In the genomic region with DNA sequence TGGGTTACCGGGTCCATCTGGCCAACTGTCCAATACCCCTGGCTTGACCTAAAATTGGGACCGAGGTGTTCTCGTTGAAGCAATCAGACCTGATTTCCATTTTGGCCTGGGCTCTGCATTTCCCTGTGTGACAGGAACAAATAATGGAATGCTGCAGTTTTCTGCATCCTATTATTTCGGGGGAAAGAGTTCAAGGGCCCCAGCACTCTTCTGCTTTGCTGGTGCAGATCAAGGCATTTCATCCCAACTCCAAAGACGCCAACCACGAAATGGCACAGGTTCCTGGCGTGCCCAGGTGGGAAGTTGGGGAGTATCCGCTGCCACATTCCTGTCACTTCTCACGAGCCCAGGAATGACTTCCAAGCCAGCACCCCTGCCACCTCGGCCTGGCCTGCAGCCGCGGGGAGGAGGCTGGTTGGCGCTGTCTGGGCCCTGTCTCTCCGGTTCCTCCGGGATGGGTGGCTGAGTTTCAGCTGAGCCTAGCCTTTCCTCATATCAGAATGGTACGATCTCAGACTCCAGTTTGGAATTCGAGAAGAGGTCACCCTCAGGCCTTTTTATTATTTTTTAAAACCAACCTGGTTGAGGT, we compare ENCODE assay signal across 17 cellular contexts. TPM values are rescaled to one million over a fixed set of nuclear protein-coding genes. Genes with fewer than 3 reads are reported as not detected.
DNase-seq lines count a peak whose midpoint lies in the region; ATAC-seq, FAIRE-seq and TF ChIP-seq lines count a peak whose summit lies in the region.
"Had no signal": no experiment of that assay in that cellular context is flagged by ENCODE, and none has a peak within 500 bp of the region (broad histone marks: within the 10 kb centered on the region; RNA-seq: fewer than 3 reads in every experiment).

No MANE protein-coding gene starts in this region.

- no peak for FAIRE-seq in kidney (lab: Jason Lieb, UNC)

- no peaks in the 10 kb centered on the region for H3K9me3 Mint-ChIP-seq in GM23338
- H3K9me3 Mint-ChIP-seq: CD4-positive, alpha-beta T cell had no signal

- H3K9me2 ChIP-seq in GM23338 (ENCODE audit: insufficient read depth): no peaks in the 10 kb centered on the region

- no peaks in the 10 kb centered on the region; the same call in 1 of the 2 replicates for H4K20me1 ChIP-seq in GM23338 (replicated peaks; ENCODE audit: insufficient read depth)

- no peak overlapping the region for H3K4me3 ChIP-seq in GM23338
- H3K4me3 ChIP-seq in kidney (ENCODE audit: low read length in 2 of 2): no peak overlapping the region
- no peak overlapping the region for H3K4me3 ChIP-seq in spleen

- peaks cover 9% of the 10 kb centered on the region for H3K27me3 Mint-ChIP-seq in GM23338 (ENCODE audit: insufficient read depth, low read depth, poor library complexity)
- H3K27me3 Mint-ChIP-seq: CD4-positive, alpha-beta T cell had no signal

- intact Hi-C loops in kidney (cut with DNase I) (no loop called here), spleen (cut with DNase I; ENCODE audit: low total_unique reads) (no loop called here)

- 88 to 94% (median 92%) methylated on average over 17 of the region's 17 CpGs for WGBS in spleen, 5 donors

- H3K79me2 ChIP-seq in GM23338 (replicated peaks; ENCODE audit: insufficient read depth): no peaks in the 10 kb centered on the region

- peaks cover 42% of the 10 kb centered on the region for H3K4me1 Mint-ChIP-seq in GM23338

- no peak overlapping the region for H3K27ac Mint-ChIP-seq in GM23338
- H3K27ac Mint-ChIP-seq: CD4-positive, alpha-beta T cell had no signal

- H3K9me3 ChIP-seq in kidney (ENCODE audit: control insufficient read depth in 1 of 2, low read length in 2 of 2): no peaks in the 10 kb centered on the region
- no peaks in the 10 kb centered on the region for H3K9me3 ChIP-seq in spleen

- DNase-seq in GM23338 (ENCODE audit: low spot score) (no peak), caudate nucleus (lab: John Stamatoyannopoulos, UW) (peak in 2 of 61 donors; percentile 21 to 76), kidney (no peak), spleen (no peak), activated T-cell treated with anti-CD3 and anti-CD28 coated beads for 4 hours (no peak), COR-L47 (lab: John Stamatoyannopoulos, UW) (no peak)
- no peak for DNase-seq in stimulated activated CD4-positive, alpha-beta T cell treated with anti-CD3 and anti-CD28 coated beads, Interleukin-4, amount 100 ng/mL, for 1 hour
- DNase-seq: ACHN; CD4-positive, alpha-beta T cell; DND-41; GOT3; NCI-H1092 treated with DMSO at 0.1 percent for 48 hours; NCI-H187; NCI-H446; NCI-H774 had no signal

- no peak overlapping the region for H3K9ac ChIP-seq in kidney (ENCODE audit: low read length in 2 of 2)

- H3F3A ChIP-seq in GM23338 (replicated peaks; ENCODE audit: low read depth): no peaks in the 10 kb centered on the region

- H2AFZ ChIP-seq in GM23338: no peak overlapping the region

- no peaks in the 10 kb centered on the region for H3K36me3 ChIP-seq in GM23338 (ENCODE audit: insufficient read depth)
- H3K36me3 ChIP-seq in kidney (ENCODE audit: control insufficient read depth in 1 of 2, insufficient read depth in 2 of 2, low read length in 2 of 2): no peaks in the 10 kb centered on the region
- no peaks in the 10 kb centered on the region for H3K36me3 ChIP-seq in spleen

- 0 out of 2 replicates have a peak overlapping the region, but pooled peaks have one; percentile 59 for H3K27ac ChIP-seq in GM23338 (ENCODE audit: low read depth)
- H3K27ac ChIP-seq in caudate nucleus (ENCODE audit: low read depth, low read length): peak overlapping the region; percentile 73
- H3K27ac ChIP-seq in kidney (ENCODE audit: low read depth in 2 of 2, low read length in 2 of 2): peak overlapping the region; percentile 36 to 62
- peak overlapping the region in 6 of 8 donors; percentile 15 to 71 (median 39) for H3K27ac ChIP-seq in spleen
- H3K27ac ChIP-seq: HL-60 had no signal

- TF ChIP-seq POLR2A in spleen (IDR thresholded peaks at IDR 0.05): no peak

- H3K4me3 Mint-ChIP-seq in GM23338: no peak overlapping the region
- H3K4me3 Mint-ChIP-seq: CD4-positive, alpha-beta T cell had no signal

- TF ChIP-seq CTCF in GM23338 (conservative IDR thresholded peaks at IDR 0.05; ENCODE audit: low read depth in 2 of 2) (no peak), kidney (IDR thresholded peaks at IDR 0.05; ENCODE audit: borderline replicate concordance, extremely low read depth, insufficient read depth) (no peak), spleen (IDR thresholded peaks at IDR 0.05 in 8 of 11, conservative IDR thresholded peaks at IDR 0.05 in 3 of 11) (no peak)

- no peaks in the 10 kb centered on the region; the same call in 2 of the 3 replicates for H3K36me3 Mint-ChIP-seq in GM23338 (ENCODE audit: low read depth)

- H3K4me2 ChIP-seq in GM23338: no peak overlapping the region

- H3K4me1 ChIP-seq in GM23338 (ENCODE audit: insufficient read depth) (peaks cover 15% of the 10 kb centered on the region; the same call in 1 of the 2 replicates), kidney (ENCODE audit: control insufficient read depth in 1 of 2, insufficient read depth in 1 of 2, low read depth in 1 of 2, low read length in 2 of 2) (peaks cover 11 to 37% of the 10 kb centered on the region in 2 donors), spleen (peaks cover 0 to 18% (median 7%) of the 10 kb centered on the region in 6 donors)

- H3K27me3 ChIP-seq in GM23338 (ENCODE audit: insufficient read depth) (no peaks in the 10 kb centered on the region), spleen (replicated peaks in 1 of 7) (no peaks in the 10 kb centered on the region)

- ATAC-seq in GM23338: no peak
- ATAC-seq: Panc1 had no signal

TF ChIP-seq in GM23338, 12 proteins besides CTCF, POLR2A, EP300 and RAD21 (continues in another document):
- TF ChIP-seq, protein P1, sequence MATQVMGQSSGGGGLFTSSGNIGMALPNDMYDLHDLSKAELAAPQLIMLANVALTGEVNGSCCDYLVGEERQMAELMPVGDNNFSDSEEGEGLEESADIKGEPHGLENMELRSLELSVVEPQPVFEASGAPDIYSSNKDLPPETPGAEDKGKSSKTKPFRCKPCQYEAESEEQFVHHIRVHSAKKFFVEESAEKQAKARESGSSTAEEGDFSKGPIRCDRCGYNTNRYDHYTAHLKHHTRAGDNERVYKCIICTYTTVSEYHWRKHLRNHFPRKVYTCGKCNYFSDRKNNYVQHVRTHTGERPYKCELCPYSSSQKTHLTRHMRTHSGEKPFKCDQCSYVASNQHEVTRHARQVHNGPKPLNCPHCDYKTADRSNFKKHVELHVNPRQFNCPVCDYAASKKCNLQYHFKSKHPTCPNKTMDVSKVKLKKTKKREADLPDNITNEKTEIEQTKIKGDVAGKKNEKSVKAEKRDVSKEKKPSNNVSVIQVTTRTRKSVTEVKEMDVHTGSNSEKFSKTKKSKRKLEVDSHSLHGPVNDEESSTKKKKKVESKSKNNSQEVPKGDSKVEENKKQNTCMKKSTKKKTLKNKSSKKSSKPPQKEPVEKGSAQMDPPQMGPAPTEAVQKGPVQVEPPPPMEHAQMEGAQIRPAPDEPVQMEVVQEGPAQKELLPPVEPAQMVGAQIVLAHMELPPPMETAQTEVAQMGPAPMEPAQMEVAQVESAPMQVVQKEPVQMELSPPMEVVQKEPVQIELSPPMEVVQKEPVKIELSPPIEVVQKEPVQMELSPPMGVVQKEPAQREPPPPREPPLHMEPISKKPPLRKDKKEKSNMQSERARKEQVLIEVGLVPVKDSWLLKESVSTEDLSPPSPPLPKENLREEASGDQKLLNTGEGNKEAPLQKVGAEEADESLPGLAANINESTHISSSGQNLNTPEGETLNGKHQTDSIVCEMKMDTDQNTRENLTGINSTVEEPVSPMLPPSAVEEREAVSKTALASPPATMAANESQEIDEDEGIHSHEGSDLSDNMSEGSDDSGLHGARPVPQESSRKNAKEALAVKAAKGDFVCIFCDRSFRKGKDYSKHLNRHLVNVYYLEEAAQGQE (IDR thresholded peaks at IDR 0.05; ENCODE audit: unreplicated experiment): no peak
- TF ChIP-seq JUNB (IDR thresholded peaks at IDR 0.05; ENCODE audit: unreplicated experiment) (no peak), CREB1 (CRISPR knock-in tag; IDR thresholded peaks at IDR 0.05; ENCODE audit: low read depth) (no peak), POLR2AphosphoS5 (IDR thresholded peaks at IDR 0.05; ENCODE audit: low read depth) (no peak), EZH2phosphoT487 (IDR thresholded peaks at IDR 0.05; ENCODE audit: unreplicated experiment) (no peak), ZNF114 (CRISPR knock-in tag; IDR thresholded peaks at IDR 0.05) (no peak), STAT1 (IDR thresholded peaks at IDR 0.05; ENCODE audit: unreplicated experiment) (no peak), NANOG (IDR thresholded peaks at IDR 0.05; ENCODE audit: borderline replicate concordance) (no peak), EZH2 (IDR thresholded peaks at IDR 0.05; ENCODE audit: low read depth, unreplicated experiment) (no peak), ZNF331 (CRISPR knock-in tag; IDR thresholded peaks at IDR 0.05; ENCODE audit: low read depth) (no peak)
- TF ChIP-seq, protein P2, sequence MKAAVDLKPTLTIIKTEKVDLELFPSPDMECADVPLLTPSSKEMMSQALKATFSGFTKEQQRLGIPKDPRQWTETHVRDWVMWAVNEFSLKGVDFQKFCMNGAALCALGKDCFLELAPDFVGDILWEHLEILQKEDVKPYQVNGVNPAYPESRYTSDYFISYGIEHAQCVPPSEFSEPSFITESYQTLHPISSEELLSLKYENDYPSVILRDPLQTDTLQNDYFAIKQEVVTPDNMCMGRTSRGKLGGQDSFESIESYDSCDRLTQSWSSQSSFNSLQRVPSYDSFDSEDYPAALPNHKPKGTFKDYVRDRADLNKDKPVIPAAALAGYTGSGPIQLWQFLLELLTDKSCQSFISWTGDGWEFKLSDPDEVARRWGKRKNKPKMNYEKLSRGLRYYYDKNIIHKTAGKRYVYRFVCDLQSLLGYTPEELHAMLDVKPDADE (IDR thresholded peaks at IDR 0.05): no peak

RNA-seq across cellular contexts. Expression of a gene that starts 56.5 kb away (rescaled TPM):
- 26.1 and 32.2 TPM in 2 replicates for total RNA-seq in GM23338 (2014; rRNA removed; shearing (Covaris generic))
- polyA plus RNA-seq in GM23338 (2016; fragmentation: Nextera tagmentation; extraction: Ambion mirVana): 11.3 and 11.8 TPM in 2 replicates
- 53.0 TPM for total RNA-seq in kidney
- polyA plus RNA-seq in kidney (ENCODE audit: insufficient read depth, low read depth, low replicate concordance): 30.4 TPM
- 10 to 100 TPM; 16.0 to 34.0 (median 23.7) TPM for total RNA-seq in spleen
- polyA plus RNA-seq in spleen: 1 to 10 TPM; 3.5 to 9.1 (median 4.0) TPM
